Comparison of ENCODE assay signal across 18 cellular contexts in genomic region chr15:59703979-59704796, GRCh38.
"Had no signal": no experiment of that assay in that cellular context is flagged by ENCODE, and none has a peak within 500 bp of the region (broad histone marks: within the 10 kb centered on the region; RNA-seq: fewer than 3 reads in every experiment).

No MANE protein-coding gene starts in this region.

- H3K36me3 ChIP-seq: left ventricle myocardium inferior, prostate gland, tibial nerve, vagina had no signal

- H3K4me1 ChIP-seq: left ventricle myocardium inferior, prostate gland, tibial nerve, vagina had no signal

- H3K27ac Mint-ChIP-seq: activated CD4-positive, alpha-beta T cell treated with anti-CD3 and anti-CD28 coated beads, Interleukin-2, amount 10 ng/mL, durations not matched to agents 7 days and 5 days; activated naive CD4-positive, alpha-beta T cell treated with anti-CD3 and anti-CD28 coated beads, Interleukin-2, amount 10 ng/mL, durations not matched to agents 7 days and 5 days; T-cell had no signal

- DNase-seq: activated CD4-positive, alpha-beta T cell treated with anti-CD3 and anti-CD28 coated beads, Interleukin-2, amount 10 ng/mL, durations not matched to agents 7 days and 5 days; activated CD8-positive, alpha-beta memory T cell treated with anti-CD3 and anti-CD28 coated beads, Interleukin-2, amount 50 U/mL, for 4 hours; activated effector memory CD4-positive, alpha-beta T cell treated with Interleukin-2 at 50 U/mL for 16 hours; activated naive CD4-positive, alpha-beta T cell treated with anti-CD3 and anti-CD28 coated beads, Interleukin-2, amount 10 ng/mL, durations not matched to agents 7 days and 5 days; activated T-cell treated with anti-CD3 and anti-CD28 coated beads, Interleukin-2, amount 50 U/mL, for 48 hours; head of caudate nucleus; kidney glomerular epithelial cell; left ventricle myocardium inferior; mammary epithelial cell; right cardiac atrium; stimulated activated naive CD8-positive, alpha-beta T cell treated with anti-CD3 and anti-CD28 coated beads, Interleukin-15, Interleukin-2, amounts not matched to agents 100 U/mL and 50 U/mL, for 24 hours; substantia nigra; T-cell had no signal

- ATAC-seq: right cardiac atrium; stimulated activated naive CD8-positive, alpha-beta T cell treated with anti-CD3 and anti-CD28 coated beads, Interleukin-15, Interleukin-2, amounts not matched to agents 100 U/mL and 50 U/mL, for 24 hours; T-cell had no signal

- H3K4me3 ChIP-seq: left ventricle myocardium inferior, prostate gland, skin epidermis, tibial nerve, vagina had no signal

- H3K27ac ChIP-seq: left ventricle myocardium inferior, prostate gland, skin epidermis, tibial nerve, vagina had no signal

- H3K9me3 ChIP-seq: vagina had no signal

- H3K9me3 Mint-ChIP-seq: activated CD4-positive, alpha-beta T cell treated with anti-CD3 and anti-CD28 coated beads, Interleukin-2, amount 10 ng/mL, durations not matched to agents 7 days and 5 days; activated naive CD4-positive, alpha-beta T cell treated with anti-CD3 and anti-CD28 coated beads, Interleukin-2, amount 10 ng/mL, durations not matched to agents 7 days and 5 days had no signal

- H3K27me3 ChIP-seq: tibial nerve, vagina had no signal

- H3K36me3 Mint-ChIP-seq: activated naive CD4-positive, alpha-beta T cell treated with anti-CD3 and anti-CD28 coated beads, Interleukin-2, amount 10 ng/mL, durations not matched to agents 7 days and 5 days; T-cell had no signal

- H3K4me1 Mint-ChIP-seq: activated CD4-positive, alpha-beta T cell treated with anti-CD3 and anti-CD28 coated beads, Interleukin-2, amount 10 ng/mL, durations not matched to agents 7 days and 5 days; activated naive CD4-positive, alpha-beta T cell treated with anti-CD3 and anti-CD28 coated beads, Interleukin-2, amount 10 ng/mL, durations not matched to agents 7 days and 5 days; T-cell had no signal

- H3K4me3 Mint-ChIP-seq: activated CD4-positive, alpha-beta T cell treated with anti-CD3 and anti-CD28 coated beads, Interleukin-2, amount 10 ng/mL, durations not matched to agents 7 days and 5 days; activated naive CD4-positive, alpha-beta T cell treated with anti-CD3 and anti-CD28 coated beads, Interleukin-2, amount 10 ng/mL, durations not matched to agents 7 days and 5 days; T-cell had no signal

- FAIRE-seq: astrocyte had no signal
